ENCODE assay signal across 22 cellular contexts in genomic region chr5:42571626-42571960, GRCh38.
DNase-seq lines count a peak whose midpoint lies in the region; ATAC-seq and TF ChIP-seq lines count a peak whose summit lies in the region.
"Had no signal": no experiment of that assay in that cellular context is flagged by ENCODE, and none has a peak within 500 bp of the region (broad histone marks: within the 10 kb centered on the region; RNA-seq: fewer than 3 reads in every experiment).

No MANE protein-coding gene starts in this region.

- no peak for TF ChIP-seq POLR2A in right lobe of liver (IDR thresholded peaks at IDR 0.05)

- H3K27me3 ChIP-seq in left ventricle myocardium inferior (ENCODE audit: low read depth) = no peaks in the 10 kb centered on the region
- H3K27me3 ChIP-seq in right lobe of liver = no peaks in the 10 kb centered on the region
- no peaks in the 10 kb centered on the region for H3K27me3 ChIP-seq in skeletal muscle tissue (ENCODE audit: control insufficient read depth in 3 of 3, insufficient read depth in 3 of 3, low read length in 3 of 3)
- H3K27me3 ChIP-seq: BLaER1 had no signal

- DNase-seq in Right ventricle myocardium inferior (ENCODE audit: missing footprints) (no peak), left ventricle myocardium inferior (no peak), Ammon's horn (ENCODE audit: low spot score) (peak; percentile 8), right lobe of liver (no peak), SW480 (ENCODE audit: low spot score) (no peak)
- DNase-seq: AML-193; Calu3; CD4-positive, alpha-beta memory T cell; DMS79 treated with DMSO at 0.1 percent for 48 hours; GF-D8; GOT3; H7; HFFc6 had no signal

- ATAC-seq in Right ventricle myocardium inferior (peak; percentile 11), right lobe of liver (peak; percentile 3 to 31 (median 20)), HG03039 (IDR thresholded peaks at IDR 0.05; ENCODE audit: unreplicated experiment) (no peak), HG03469 (IDR thresholded peaks at IDR 0.05; ENCODE audit: unreplicated experiment) (no peak)
- ATAC-seq: A549, GM12878, HCT116 had no signal

- H3K27ac ChIP-seq in left ventricle myocardium inferior (replicated peaks) = no peak overlapping the region
- peak overlapping the region in 2 of 3 donors; percentile 6 to 65 for H3K27ac ChIP-seq in right lobe of liver
- peak overlapping the region; percentile 15 for H3K27ac ChIP-seq in skeletal muscle tissue (ENCODE audit: low read depth, low read length)
- H3K27ac ChIP-seq: 22Rv1, A549, BLaER1, HL-60 had no signal

- H3K4me1 ChIP-seq in left ventricle myocardium inferior = peaks cover 27% of the 10 kb centered on the region
- peaks cover 0 to 63% (median 31%) of the 10 kb centered on the region in 4 donors for H3K4me1 ChIP-seq in right lobe of liver
- H3K4me1 ChIP-seq in skeletal muscle tissue (ENCODE audit: control insufficient read depth in 3 of 3, insufficient read depth in 3 of 3, low read length in 3 of 3) = peaks cover 14 to 34% (median 21%) of the 10 kb centered on the region in 3 donors
- H3K4me1 ChIP-seq: A549, BLaER1 had no signal

- 58% methylated on average over 3 of the region's 3 CpGs for WGBS in right lobe of liver (ENCODE audit: insufficient coverage, low coverage, low lambda C conversion rate, missing lambda C conversion rate)

- H3K36me3 ChIP-seq in left ventricle myocardium inferior (no peaks in the 10 kb centered on the region), right lobe of liver (no peaks in the 10 kb centered on the region), skeletal muscle tissue (ENCODE audit: control insufficient read depth in 3 of 3, insufficient read depth in 3 of 3, low read length in 3 of 3) (peaks cover 0 to 3% (median 0%) of the 10 kb centered on the region in 3 donors)
- H3K36me3 ChIP-seq: BLaER1 had no signal

- TF ChIP-seq CTCF in left ventricle myocardium inferior (IDR thresholded peaks at IDR 0.05; ENCODE audit: borderline replicate concordance) (no peak), right lobe of liver (IDR thresholded peaks at IDR 0.05) (no peak)

- H3K9me3 ChIP-seq in left ventricle myocardium inferior (replicated peaks) (no peaks in the 10 kb centered on the region), right lobe of liver (no peaks in the 10 kb centered on the region), skeletal muscle tissue (ENCODE audit: control insufficient read depth in 3 of 3, low read length in 3 of 3) (no peaks in the 10 kb centered on the region)
- H3K9me3 ChIP-seq: A549, BLaER1 had no signal

- intact Hi-C loops in Right ventricle myocardium inferior (cut with DNase I) = no loop called here
- intact Hi-C loops in left ventricle myocardium inferior (cut with micrococcal nuclease) = loop anchor here (10.0 kb wide), 1 partner anchor 57 kb away; no protein-coding TSS in a partner anchor
- intact Hi-C loops in right lobe of liver (cut with DNase I) = no loop called here

- H3K4me3 ChIP-seq in left ventricle myocardium inferior = no peak overlapping the region
- no peak overlapping the region for H3K4me3 ChIP-seq in right lobe of liver
- H3K4me3 ChIP-seq in skeletal muscle tissue (ENCODE audit: low read length in 3 of 3) = no peak overlapping the region
- H3K4me3 ChIP-seq: A549, BLaER1, GM12878 had no signal

- H3K9ac ChIP-seq in skeletal muscle tissue (ENCODE audit: low read depth in 1 of 3, low read length in 3 of 3) = no peak overlapping the region
- H3K9ac ChIP-seq: BLaER1 had no signal

Comparison
In these comparisons a context has a peak if more than half of its experiments do, and no peak if none do; other contexts are left out.
1. ATAC-seq: peak in Right ventricle myocardium inferior (single experiment) and right lobe of liver (4 of 4); none in HG03039 (single experiment) and HG03469 (single experiment).